ENCODE assay signal across 1 cellular context in the genomic region with DNA sequence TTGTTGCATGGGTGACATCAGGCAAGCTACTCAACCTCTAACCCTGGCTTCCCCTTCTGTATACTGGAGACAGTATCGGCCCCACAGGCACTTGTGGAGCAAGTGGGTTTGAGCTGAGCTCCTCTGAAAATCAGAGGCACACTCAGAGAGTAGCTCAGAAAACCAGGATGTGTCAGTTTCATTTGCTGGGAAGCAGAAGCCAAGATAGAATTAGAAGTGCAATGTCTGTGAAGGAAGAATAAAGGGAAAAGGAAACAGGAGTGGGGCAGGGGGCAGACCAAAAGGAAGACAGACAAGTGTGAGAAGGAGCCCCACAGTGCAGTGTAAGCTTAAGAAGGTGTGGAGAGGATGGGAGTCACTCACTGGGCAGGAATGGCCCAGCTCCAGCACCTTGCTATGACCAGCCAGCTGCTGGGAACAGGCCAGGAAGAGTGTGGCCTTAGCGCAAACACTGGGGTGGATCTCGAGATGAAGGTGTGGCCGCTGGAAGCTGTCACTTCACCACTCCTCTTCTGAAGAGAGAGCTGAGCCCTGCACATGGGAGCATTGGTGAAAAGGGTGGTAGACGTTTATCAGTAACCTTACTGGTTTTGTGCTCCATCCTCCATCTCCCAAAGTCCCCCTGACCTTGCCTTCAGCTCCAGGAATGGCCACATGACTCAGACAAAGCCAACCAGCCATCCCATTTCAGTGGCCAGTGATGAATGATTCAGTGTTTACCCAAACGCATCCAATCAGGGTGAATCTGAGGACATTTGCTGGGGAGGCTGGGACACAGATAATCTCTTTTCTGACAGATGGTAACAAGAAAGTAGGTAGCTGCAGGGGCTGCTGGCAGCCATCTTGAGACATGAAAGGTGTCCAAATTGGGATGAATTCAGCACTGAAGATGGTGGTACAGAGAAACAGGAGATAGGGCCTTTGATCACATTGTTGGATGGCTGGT.
A peak's percentile ranks its signal among the peaks of the same experiment; 100 is the strongest.
TF ChIP-seq lines count a peak whose summit lies in the region.

No MANE protein-coding gene starts in this region.

TF ChIP-seq in K562, 482 proteins besides CTCF, POLR2A, EP300 and RAD21 (continued from another document and continues in another):
- TF ChIP-seq, protein P1, sequence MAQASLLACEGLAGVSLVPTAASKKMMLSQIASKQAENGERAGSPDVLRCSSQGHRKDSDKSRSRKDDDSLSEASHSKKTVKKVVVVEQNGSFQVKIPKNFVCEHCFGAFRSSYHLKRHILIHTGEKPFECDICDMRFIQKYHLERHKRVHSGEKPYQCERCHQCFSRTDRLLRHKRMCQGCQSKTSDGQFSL (CRISPR knock-in tag; IDR thresholded peaks at IDR 0.05), result no peak
- TF ChIP-seq, protein P1 (tag; IDR thresholded peaks at IDR 0.05), result no peak
- no peak for TF ChIP-seq MCM5 (IDR thresholded peaks at IDR 0.05; ENCODE audit: low read depth)
- no peak for TF ChIP-seq ZNF57 (CRISPR knock-in tag; IDR thresholded peaks at IDR 0.05)
- no peak for TF ChIP-seq ZNF699 (CRISPR knock-in tag; IDR thresholded peaks at IDR 0.05; ENCODE audit: insufficient replicate concordance)
- TF ChIP-seq EHMT2 (IDR thresholded peaks at IDR 0.05), result 0 out of 2 replicates have a peak, but pooled peaks have one; percentile 25
- TF ChIP-seq KDM4B (IDR thresholded peaks at IDR 0.05; ENCODE audit: borderline replicate concordance in 2 of 2, low read depth in 1 of 2), result no peak
- peak; percentile 85 for TF ChIP-seq CTBP1 (IDR thresholded peaks at IDR 0.05; ENCODE audit: borderline replicate concordance)
- no peak for TF ChIP-seq FUS (optimal IDR thresholded peaks at IDR 0.05; ENCODE audit: low read depth, low read length)
- TF ChIP-seq NCOA1 (IDR thresholded peaks at IDR 0.05; ENCODE audit: low read depth), result no peak
- TF ChIP-seq ZNF146 (CRISPR knock-in tag; IDR thresholded peaks at IDR 0.05; ENCODE audit: unreplicated experiment), result no peak
- no peak for TF ChIP-seq GTF2E2 (tag; IDR thresholded peaks at IDR 0.05)
- peak; percentile 64 for TF ChIP-seq DPF2 (IDR thresholded peaks at IDR 0.05)
- TF ChIP-seq, protein P2, sequence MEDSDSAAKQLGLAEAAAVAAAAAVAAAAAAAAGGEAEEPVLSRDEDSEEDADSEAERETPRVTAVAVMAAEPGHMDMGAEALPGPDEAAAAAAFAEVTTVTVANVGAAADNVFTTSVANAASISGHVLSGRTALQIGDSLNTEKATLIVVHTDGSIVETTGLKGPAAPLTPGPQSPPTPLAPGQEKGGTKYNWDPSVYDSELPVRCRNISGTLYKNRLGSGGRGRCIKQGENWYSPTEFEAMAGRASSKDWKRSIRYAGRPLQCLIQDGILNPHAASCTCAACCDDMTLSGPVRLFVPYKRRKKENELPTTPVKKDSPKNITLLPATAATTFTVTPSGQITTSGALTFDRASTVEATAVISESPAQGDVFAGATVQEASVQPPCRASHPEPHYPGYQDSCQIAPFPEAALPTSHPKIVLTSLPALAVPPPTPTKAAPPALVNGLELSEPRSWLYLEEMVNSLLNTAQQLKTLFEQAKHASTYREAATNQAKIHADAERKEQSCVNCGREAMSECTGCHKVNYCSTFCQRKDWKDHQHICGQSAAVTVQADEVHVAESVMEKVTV (CRISPR knock-in tag; IDR thresholded peaks at IDR 0.05), result no peak
- TF ChIP-seq MYBL2 (IDR thresholded peaks at IDR 0.05; ENCODE audit: low read depth), result no peak
- TF ChIP-seq MYBL2 (CRISPR knock-in tag; IDR thresholded peaks at IDR 0.05; ENCODE audit: borderline replicate concordance), result no peak
- TF ChIP-seq, protein P3, sequence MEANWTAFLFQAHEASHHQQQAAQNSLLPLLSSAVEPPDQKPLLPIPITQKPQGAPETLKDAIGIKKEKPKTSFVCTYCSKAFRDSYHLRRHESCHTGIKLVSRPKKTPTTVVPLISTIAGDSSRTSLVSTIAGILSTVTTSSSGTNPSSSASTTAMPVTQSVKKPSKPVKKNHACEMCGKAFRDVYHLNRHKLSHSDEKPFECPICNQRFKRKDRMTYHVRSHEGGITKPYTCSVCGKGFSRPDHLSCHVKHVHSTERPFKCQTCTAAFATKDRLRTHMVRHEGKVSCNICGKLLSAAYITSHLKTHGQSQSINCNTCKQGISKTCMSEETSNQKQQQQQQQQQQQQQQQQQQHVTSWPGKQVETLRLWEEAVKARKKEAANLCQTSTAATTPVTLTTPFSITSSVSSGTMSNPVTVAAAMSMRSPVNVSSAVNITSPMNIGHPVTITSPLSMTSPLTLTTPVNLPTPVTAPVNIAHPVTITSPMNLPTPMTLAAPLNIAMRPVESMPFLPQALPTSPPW (CRISPR knock-in tag; IDR thresholded peaks at IDR 0.05), result no peak
- no peak for TF ChIP-seq ZBTB7A (IDR thresholded peaks at IDR 0.05; ENCODE audit: borderline replicate concordance, control insufficient read depth, low read depth, low read length)
- TF ChIP-seq, protein P4, sequence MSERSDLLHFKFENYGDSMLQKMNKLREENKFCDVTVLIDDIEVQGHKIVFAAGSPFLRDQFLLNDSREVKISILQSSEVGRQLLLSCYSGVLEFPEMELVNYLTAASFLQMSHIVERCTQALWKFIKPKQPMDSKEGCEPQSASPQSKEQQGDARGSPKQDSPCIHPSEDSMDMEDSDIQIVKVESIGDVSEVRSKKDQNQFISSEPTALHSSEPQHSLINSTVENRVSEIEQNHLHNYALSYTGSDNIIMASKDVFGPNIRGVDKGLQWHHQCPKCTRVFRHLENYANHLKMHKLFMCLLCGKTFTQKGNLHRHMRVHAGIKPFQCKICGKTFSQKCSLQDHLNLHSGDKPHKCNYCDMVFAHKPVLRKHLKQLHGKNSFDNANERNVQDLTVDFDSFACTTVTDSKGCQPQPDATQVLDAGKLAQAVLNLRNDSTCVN (CRISPR knock-in tag; IDR thresholded peaks at IDR 0.05), result no peak
- TF ChIP-seq, protein P5, sequence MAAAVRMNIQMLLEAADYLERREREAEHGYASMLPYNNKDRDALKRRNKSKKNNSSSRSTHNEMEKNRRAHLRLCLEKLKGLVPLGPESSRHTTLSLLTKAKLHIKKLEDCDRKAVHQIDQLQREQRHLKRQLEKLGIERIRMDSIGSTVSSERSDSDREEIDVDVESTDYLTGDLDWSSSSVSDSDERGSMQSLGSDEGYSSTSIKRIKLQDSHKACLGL (CRISPR knock-in tag; IDR thresholded peaks at IDR 0.05; ENCODE audit: borderline replicate concordance, poor library complexity, severe bottlenecking), result no peak
- TF ChIP-seq, protein P6, sequence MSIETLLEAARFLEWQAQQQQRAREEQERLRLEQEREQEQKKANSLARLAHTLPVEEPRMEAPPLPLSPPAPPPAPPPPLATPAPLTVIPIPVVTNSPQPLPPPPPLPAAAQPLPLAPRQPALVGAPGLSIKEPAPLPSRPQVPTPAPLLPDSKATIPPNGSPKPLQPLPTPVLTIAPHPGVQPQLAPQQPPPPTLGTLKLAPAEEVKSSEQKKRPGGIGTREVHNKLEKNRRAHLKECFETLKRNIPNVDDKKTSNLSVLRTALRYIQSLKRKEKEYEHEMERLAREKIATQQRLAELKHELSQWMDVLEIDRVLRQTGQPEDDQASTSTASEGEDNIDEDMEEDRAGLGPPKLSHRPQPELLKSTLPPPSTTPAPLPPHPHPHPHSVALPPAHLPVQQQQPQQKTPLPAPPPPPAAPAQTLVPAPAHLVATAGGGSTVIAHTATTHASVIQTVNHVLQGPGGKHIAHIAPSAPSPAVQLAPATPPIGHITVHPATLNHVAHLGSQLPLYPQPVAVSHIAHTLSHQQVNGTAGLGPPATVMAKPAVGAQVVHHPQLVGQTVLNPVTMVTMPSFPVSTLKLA (conservative IDR thresholded peaks at IDR 0.05), result no peak
- no peak for TF ChIP-seq PTBP1 (IDR thresholded peaks at IDR 0.05; ENCODE audit: low read depth, low read length)
- TF ChIP-seq ARID4B (CRISPR knock-in tag; IDR thresholded peaks at IDR 0.05), result no peak
- TF ChIP-seq, protein P7, sequence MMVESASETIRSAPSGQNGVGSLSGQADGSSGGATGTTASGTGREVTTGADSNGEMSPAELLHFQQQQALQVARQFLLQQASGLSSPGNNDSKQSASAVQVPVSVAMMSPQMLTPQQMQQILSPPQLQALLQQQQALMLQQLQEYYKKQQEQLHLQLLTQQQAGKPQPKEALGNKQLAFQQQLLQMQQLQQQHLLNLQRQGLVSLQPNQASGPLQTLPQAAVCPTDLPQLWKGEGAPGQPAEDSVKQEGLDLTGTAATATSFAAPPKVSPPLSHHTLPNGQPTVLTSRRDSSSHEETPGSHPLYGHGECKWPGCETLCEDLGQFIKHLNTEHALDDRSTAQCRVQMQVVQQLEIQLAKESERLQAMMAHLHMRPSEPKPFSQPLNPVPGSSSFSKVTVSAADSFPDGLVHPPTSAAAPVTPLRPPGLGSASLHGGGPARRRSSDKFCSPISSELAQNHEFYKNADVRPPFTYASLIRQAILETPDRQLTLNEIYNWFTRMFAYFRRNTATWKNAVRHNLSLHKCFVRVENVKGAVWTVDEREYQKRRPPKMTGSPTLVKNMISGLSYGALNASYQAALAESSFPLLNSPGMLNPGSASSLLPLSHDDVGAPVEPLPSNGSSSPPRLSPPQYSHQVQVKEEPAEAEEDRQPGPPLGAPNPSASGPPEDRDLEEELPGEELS (CRISPR knock-in tag; IDR thresholded peaks at IDR 0.05; ENCODE audit: borderline replicate concordance), result no peak
- TF ChIP-seq, protein P8, sequence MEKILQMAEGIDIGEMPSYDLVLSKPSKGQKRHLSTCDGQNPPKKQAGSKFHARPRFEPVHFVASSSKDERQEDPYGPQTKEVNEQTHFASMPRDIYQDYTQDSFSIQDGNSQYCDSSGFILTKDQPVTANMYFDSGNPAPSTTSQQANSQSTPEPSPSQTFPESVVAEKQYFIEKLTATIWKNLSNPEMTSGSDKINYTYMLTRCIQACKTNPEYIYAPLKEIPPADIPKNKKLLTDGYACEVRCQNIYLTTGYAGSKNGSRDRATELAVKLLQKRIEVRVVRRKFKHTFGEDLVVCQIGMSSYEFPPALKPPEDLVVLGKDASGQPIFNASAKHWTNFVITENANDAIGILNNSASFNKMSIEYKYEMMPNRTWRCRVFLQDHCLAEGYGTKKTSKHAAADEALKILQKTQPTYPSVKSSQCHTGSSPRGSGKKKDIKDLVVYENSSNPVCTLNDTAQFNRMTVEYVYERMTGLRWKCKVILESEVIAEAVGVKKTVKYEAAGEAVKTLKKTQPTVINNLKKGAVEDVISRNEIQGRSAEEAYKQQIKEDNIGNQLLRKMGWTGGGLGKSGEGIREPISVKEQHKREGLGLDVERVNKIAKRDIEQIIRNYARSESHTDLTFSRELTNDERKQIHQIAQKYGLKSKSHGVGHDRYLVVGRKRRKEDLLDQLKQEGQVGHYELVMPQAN (IDR thresholded peaks at IDR 0.05; ENCODE audit: borderline replicate concordance), result no peak
- no peak for TF ChIP-seq CCNT2 (IDR thresholded peaks at IDR 0.05; ENCODE audit: borderline replicate concordance, extremely low read depth, insufficient read length, low read depth, low read length)
- TF ChIP-seq, protein P9, sequence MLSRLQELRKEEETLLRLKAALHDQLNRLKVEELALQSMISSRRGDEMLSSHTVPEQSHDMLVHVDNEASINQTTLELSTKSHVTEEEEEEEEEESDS (CRISPR knock-in tag; IDR thresholded peaks at IDR 0.05), result no peak
- no peak for TF ChIP-seq ZNF586 (CRISPR knock-in tag; conservative IDR thresholded peaks at IDR 0.05)
- TF ChIP-seq NCOA4 (IDR thresholded peaks at IDR 0.05; ENCODE audit: partially characterized antibody), result no peak
- TF ChIP-seq ZC3H11A (IDR thresholded peaks at IDR 0.05; ENCODE audit: low read depth, low read length), result no peak
- TF ChIP-seq, protein P10, sequence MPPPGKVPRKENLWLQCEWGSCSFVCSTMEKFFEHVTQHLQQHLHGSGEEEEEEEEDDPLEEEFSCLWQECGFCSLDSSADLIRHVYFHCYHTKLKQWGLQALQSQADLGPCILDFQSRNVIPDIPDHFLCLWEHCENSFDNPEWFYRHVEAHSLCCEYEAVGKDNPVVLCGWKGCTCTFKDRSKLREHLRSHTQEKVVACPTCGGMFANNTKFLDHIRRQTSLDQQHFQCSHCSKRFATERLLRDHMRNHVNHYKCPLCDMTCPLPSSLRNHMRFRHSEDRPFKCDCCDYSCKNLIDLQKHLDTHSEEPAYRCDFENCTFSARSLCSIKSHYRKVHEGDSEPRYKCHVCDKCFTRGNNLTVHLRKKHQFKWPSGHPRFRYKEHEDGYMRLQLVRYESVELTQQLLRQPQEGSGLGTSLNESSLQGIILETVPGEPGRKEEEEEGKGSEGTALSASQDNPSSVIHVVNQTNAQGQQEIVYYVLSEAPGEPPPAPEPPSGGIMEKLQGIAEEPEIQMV (tag; conservative IDR thresholded peaks at IDR 0.05; ENCODE audit: low read depth), result no peak
- TF ChIP-seq CXXC5 (CRISPR knock-in tag; IDR thresholded peaks at IDR 0.05), result no peak
- no peak for TF ChIP-seq PPARD (CRISPR knock-in tag; IDR thresholded peaks at IDR 0.05)
- TF ChIP-seq ZNF668 (CRISPR knock-in tag; IDR thresholded peaks at IDR 0.05), result no peak
- no peak for TF ChIP-seq ZNF696 (CRISPR knock-in tag; conservative IDR thresholded peaks at IDR 0.05)
